ENCODE assay signal across 16 cellular contexts in the genomic region with DNA sequence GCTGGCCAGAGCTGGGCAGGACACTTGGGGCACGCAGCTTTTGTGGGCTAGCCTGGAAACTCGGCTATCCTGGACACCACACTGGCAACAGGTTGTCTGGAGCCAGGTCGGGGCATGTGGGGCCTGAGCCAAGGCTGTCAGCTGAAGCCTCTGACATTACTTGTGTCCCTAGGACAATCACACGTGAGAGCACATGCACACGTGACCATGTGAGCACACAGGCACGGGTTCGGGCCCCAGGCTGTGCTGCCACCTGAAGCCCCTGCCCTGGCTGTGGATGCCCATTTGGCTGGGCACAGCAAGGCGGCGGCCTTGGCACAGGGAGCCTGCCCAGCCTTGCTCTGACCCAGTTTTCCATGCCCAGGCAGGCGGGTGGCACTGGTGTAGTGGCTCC. TPM values are rescaled to one million over a fixed set of nuclear protein-coding genes. Genes with fewer than 3 reads are reported as not detected.
DNase-seq lines count a peak whose midpoint lies in the region; ATAC-seq, FAIRE-seq and TF ChIP-seq lines count a peak whose summit lies in the region.
"Had no signal": no experiment of that assay in that cellular context is flagged by ENCODE, and none has a peak within 500 bp of the region (broad histone marks: within the 10 kb centered on the region; RNA-seq: fewer than 3 reads in every experiment).

No MANE protein-coding gene starts in this region.

- no peak overlapping the region for H3K27ac Mint-ChIP-seq in activated naive CD8-positive, alpha-beta T cell treated with anti-CD3 and anti-CD28 coated beads, Interleukin-2, amount 50 U/mL, for 24 hours
- no peak overlapping the region for H3K27ac Mint-ChIP-seq in activated naive CD8-positive, alpha-beta T cell treated with anti-CD3 and anti-CD28 coated beads for 36 hours
- H3K27ac Mint-ChIP-seq: H9, IgD-negative memory B cell had no signal

- POLR2A ChIA-PET in HepG2 (lab: Yijun Ruan, JAX), result interaction anchor here (2.3 to 34.3 kb wide), 4 partner anchors 5 to 37 kb away, joined by 18 to 1258 read pairs (median 638); a partner anchor contains a TSS

- TF ChIP-seq RAD21 in HepG2 (CRISPR knock-in tag; IDR thresholded peaks at IDR 0.05), result no peak

- no peak overlapping the region for H2AFZ ChIP-seq in HepG2 (ENCODE audit: low read length)

- peak overlapping the region; percentile 55 for H3K9ac ChIP-seq in HepG2 (ENCODE audit: insufficient read depth, low read depth, low read length)

- H4K20me1 ChIP-seq in HepG2 (ENCODE audit: insufficient read depth, low read length), result no peaks in the 10 kb centered on the region

- FAIRE-seq in HepG2 (lab: Jason Lieb, UNC), result no peak

- H3K36me3 ChIP-seq in HepG2 (replicated peaks in 1 of 2; ENCODE audit: control insufficient read depth in 1 of 2, insufficient read depth in 2 of 2, low read length in 2 of 2) (no peaks in the 10 kb centered on the region), suprapubic skin (no peaks in the 10 kb centered on the region)

- WGBS in HepG2 (ENCODE audit: low lambda C conversion rate), result no CpG with 5 or more reads among the region's 10 CpGs
- 60% methylated on average over 1 of the region's 10 CpGs for WGBS in suprapubic skin

- no peaks in the 10 kb centered on the region for H3K4me1 Mint-ChIP-seq in activated naive CD8-positive, alpha-beta T cell treated with anti-CD3 and anti-CD28 coated beads, Interleukin-2, amount 50 U/mL, for 24 hours
- no peaks in the 10 kb centered on the region for H3K4me1 Mint-ChIP-seq in activated naive CD8-positive, alpha-beta T cell treated with anti-CD3 and anti-CD28 coated beads for 36 hours
- H3K4me1 Mint-ChIP-seq: IgD-negative memory B cell had no signal

- no peak overlapping the region for H3K4me3 Mint-ChIP-seq in activated naive CD8-positive, alpha-beta T cell treated with anti-CD3 and anti-CD28 coated beads, Interleukin-2, amount 50 U/mL, for 24 hours
- no peak overlapping the region for H3K4me3 Mint-ChIP-seq in activated naive CD8-positive, alpha-beta T cell treated with anti-CD3 and anti-CD28 coated beads for 36 hours
- H3K4me3 Mint-ChIP-seq: H9, IgD-negative memory B cell had no signal

- no peaks in the 10 kb centered on the region for H3K79me2 ChIP-seq in HepG2 (ENCODE audit: insufficient read depth, low read length)

- in situ Hi-C loops in HepG2 (cut with HindIII; ENCODE audit: extremely low pct_ligation_motif_present, low pct_unique_long_range_greater_than_20kb), result no loop called here

- no peaks in the 10 kb centered on the region for H3K27me3 Mint-ChIP-seq in activated naive CD8-positive, alpha-beta T cell treated with anti-CD3 and anti-CD28 coated beads, Interleukin-2, amount 50 U/mL, for 24 hours
- no peaks in the 10 kb centered on the region for H3K27me3 Mint-ChIP-seq in activated naive CD8-positive, alpha-beta T cell treated with anti-CD3 and anti-CD28 coated beads for 36 hours
- H3K27me3 Mint-ChIP-seq: IgD-negative memory B cell had no signal

- TF ChIP-seq POLR2A in HepG2 (IDR thresholded peaks at IDR 0.05; ENCODE audit: insufficient read depth in 1 of 2, low read depth in 2 of 2, low read length in 2 of 2) (no peak), suprapubic skin (IDR thresholded peaks at IDR 0.05) (no peak)

- TF ChIP-seq EP300 in HepG2 (IDR thresholded peaks at IDR 0.05; ENCODE audit: low read depth in 2 of 2, low read length in 2 of 2) (no peak), HepG2 (CRISPR knock-in tag; IDR thresholded peaks at IDR 0.05; ENCODE audit: borderline replicate concordance) (no peak), suprapubic skin (IDR thresholded peaks at IDR 0.05) (no peak)

- H3K4me1 ChIP-seq in HepG2 (ENCODE audit: insufficient read depth, low read length), result peaks cover 96% of the 10 kb centered on the region
- peaks cover 80% of the 10 kb centered on the region for H3K4me1 ChIP-seq in suprapubic skin

- H3K27ac ChIP-seq in HepG2 (ENCODE audit: extremely low read length, insufficient read depth, low read length) (peak overlapping the region; percentile 69), suprapubic skin (peak overlapping the region; percentile 77)
- H3K27ac ChIP-seq: 22Rv1, C4-2B had no signal

- intact Hi-C loops in HepG2 (cut with micrococcal nuclease; ENCODE audit: unreplicated experiment), result no loop called here

- no peaks in the 10 kb centered on the region for H3K36me3 Mint-ChIP-seq in activated naive CD8-positive, alpha-beta T cell treated with anti-CD3 and anti-CD28 coated beads, Interleukin-2, amount 50 U/mL, for 24 hours (ENCODE audit: low read depth)
- H3K36me3 Mint-ChIP-seq in activated naive CD8-positive, alpha-beta T cell treated with anti-CD3 and anti-CD28 coated beads for 36 hours, result no peaks in the 10 kb centered on the region
- H3K36me3 Mint-ChIP-seq: IgD-negative memory B cell had no signal

- no peak for TF ChIP-seq CTCF in HepG2 (CRISPR knock-in tag; IDR thresholded peaks at IDR 0.05)
- TF ChIP-seq CTCF in suprapubic skin (IDR thresholded peaks at IDR 0.05), result no peak

- peak; percentile 13 for ATAC-seq in activated naive CD8-positive, alpha-beta T cell treated with anti-CD3 and anti-CD28 coated beads, Interleukin-2, amount 50 U/mL, for 24 hours
- ATAC-seq in HepG2 (no peak), GM19035 (IDR thresholded peaks at IDR 0.05; ENCODE audit: unreplicated experiment) (no peak)

- no TSS peak for BruUV-seq in HepG2 (replicated peaks; lab: Mats Ljungman, UMichigan)

- H3K9me3 Mint-ChIP-seq in activated naive CD8-positive, alpha-beta T cell treated with anti-CD3 and anti-CD28 coated beads, Interleukin-2, amount 50 U/mL, for 24 hours, result no peaks in the 10 kb centered on the region
- H3K9me3 Mint-ChIP-seq in activated naive CD8-positive, alpha-beta T cell treated with anti-CD3 and anti-CD28 coated beads for 36 hours, result no peaks in the 10 kb centered on the region
- H3K9me3 Mint-ChIP-seq: H9, IgD-negative memory B cell had no signal

- no peaks in the 10 kb centered on the region for H3K9me3 ChIP-seq in HepG2 (ENCODE audit: low read length)
- H3K9me3 ChIP-seq in suprapubic skin, result no peaks in the 10 kb centered on the region

- peak overlapping the region; percentile 89 for H3K4me2 ChIP-seq in HepG2 (ENCODE audit: low read depth, low read length)

- no peak for DNase-seq in activated naive CD8-positive, alpha-beta T cell treated with anti-CD3 and anti-CD28 coated beads, Interleukin-2, amount 50 U/mL, for 24 hours
- DNase-seq in activated naive CD8-positive, alpha-beta T cell treated with anti-CD3 and anti-CD28 coated beads for 36 hours, result no peak
- peak; percentile 79 for DNase-seq in cerebellar cortex (ENCODE audit: low spot score)
- peak; percentile 29 for DNase-seq in HepG2 (ENCODE audit: low spot score)
- DNase-seq in suprapubic skin (ENCODE audit: low spot score in 2 of 2), result no peak
- no peak for DNase-seq in activated effector memory CD4-positive, alpha-beta T cell treated with anti-CD3 and anti-CD28 coated beads, Interleukin-2, amount 50 U/mL, for 16 hours
- DNase-seq in activated effector memory CD4-positive, alpha-beta T cell treated with Interleukin-2 at 50 U/mL for 16 hours, result no peak
- DNase-seq: COR-L47, H9, NCI-H1436 treated with DMSO at 0.1 percent for 48 hours, NCI-H2081 treated with DMSO at 0.1 percent for 48 hours, NCI-H526 treated with DMSO at 0.1 percent for 48 hours had no signal

- H3K4me3 ChIP-seq in HepG2 (replicated peaks in 1 of 3; ENCODE audit: insufficient read depth in 1 of 3, low read depth in 2 of 3, low read length in 3 of 3) (peak overlapping the region; percentile 17 to 62 (median 29); a peak in 4 of 6 replicates), suprapubic skin (no peak overlapping the region)

- CTCF ChIA-PET in HepG2 (lab: Yijun Ruan, JAX; ENCODE audit: low intra/inter-chr PET ratio, low total read pairs), result no interaction called here

- H3K27me3 ChIP-seq in HepG2 (ENCODE audit: control insufficient read depth in 1 of 2, insufficient read depth in 2 of 2, low read length in 2 of 2), result 0 out of 5 replicates have a peak, but pooled peaks cover 0 to 2% of the 10 kb centered on the region in 2 experiments
- peaks cover 5% of the 10 kb centered on the region for H3K27me3 ChIP-seq in suprapubic skin

TF ChIP-seq in HepG2, 621 proteins besides CTCF, POLR2A, EP300 and RAD21 (continues in another document):
- no peak for TF ChIP-seq ATRX (CRISPR knock-in tag; IDR thresholded peaks at IDR 0.05; ENCODE audit: borderline replicate concordance)
- TF ChIP-seq ZNF674 (CRISPR knock-in tag; IDR thresholded peaks at IDR 0.05; ENCODE audit: low read depth), result no peak
- TF ChIP-seq ZNF772 (CRISPR knock-in tag; IDR thresholded peaks at IDR 0.05), result no peak

RNA-seq across cellular contexts. Expression of a gene that starts 8.7 kb away (rescaled TPM):
- total RNA-seq in activated naive CD8-positive, alpha-beta T cell treated with anti-CD3 and anti-CD28 coated beads for 36 hours, result not detected
- 40.2 and 103 TPM in 2 replicates for total RNA-seq in HepG2 (2016; rRNA removed; fragmentation: Illumina TruSeq; extraction: Trizol)
- total RNA-seq in HepG2 (2016; cell fraction: cytosol; rRNA removed; fragmentation: Illumina TruSeq; extraction: Trizol; ENCODE audit: low read depth), result 18.3 and 22.4 TPM in 2 replicates
- 38.7 and 106 TPM in 2 replicates for total RNA-seq in HepG2 (2016; cell fraction: insoluble cytoplasmic fraction; rRNA removed; fragmentation: Illumina TruSeq; extraction: Trizol)
- total RNA-seq in HepG2 (2016; cell fraction: membrane; rRNA removed; fragmentation: Illumina TruSeq; extraction: Trizol), result 39.4 and 45.4 TPM in 2 replicates
- total RNA-seq in HepG2 (2016; cell fraction: nucleus; rRNA removed; fragmentation: Illumina TruSeq; extraction: Trizol), result 114 and 144 TPM in 2 replicates
- 109 and 159 TPM in 2 replicates for polyA plus RNA-seq in HepG2 (2011; rRNA removed)
- polyA plus RNA-seq in HepG2 (2011; cell fraction: cytosol; rRNA removed), result 87.8 and 132 TPM in 2 replicates
- polyA plus RNA-seq in HepG2 (2011; cell fraction: nucleus; rRNA removed), result 914 and 1,354 TPM in 2 replicates
- 127 and 140 TPM in 2 replicates for polyA plus RNA-seq in HepG2 (2012)
- polyA plus RNA-seq in HepG2 (2016; cell fraction: cytosol; fragmentation: Illumina TruSeq; extraction: Trizol; ENCODE audit: low read depth), result 6.7 and 7.6 TPM in 2 replicates
- polyA plus RNA-seq in HepG2 (2016; cell fraction: insoluble cytoplasmic fraction; fragmentation: Illumina TruSeq; extraction: Trizol; ENCODE audit: low read depth), result 36.5 and 42.1 TPM in 2 replicates
- polyA plus RNA-seq in HepG2 (2016; cell fraction: membrane; fragmentation: Illumina TruSeq; extraction: Trizol; ENCODE audit: low read depth), result 24.3 and 24.6 TPM in 2 replicates
- 393 and 407 TPM in 2 replicates for polyA plus RNA-seq in HepG2 (2016; cell fraction: nucleus; fragmentation: Illumina TruSeq; extraction: Trizol; ENCODE audit: insufficient read depth, low read depth)
- polyA minus RNA-seq in HepG2 (2011; rRNA and poly(A)+ RNA removed; ENCODE audit: low replicate concordance), result 7.3 and 222 TPM in 2 replicates
- 97.8 and 100 TPM in 2 replicates for polyA minus RNA-seq in HepG2 (2011; cell fraction: cytosol; rRNA and poly(A)+ RNA removed)
- 130 and 153 TPM in 2 replicates for polyA minus RNA-seq in HepG2 (2011; cell fraction: nucleus; rRNA and poly(A)+ RNA removed)
- total RNA-seq in suprapubic skin, result 100 to 1,000 TPM; 511 to 829 (median 662) TPM

Comparison
In these comparisons a context has a peak if more than half of its experiments do, and no peak if none do; other contexts are left out.
1. DNase-seq: peak in cerebellar cortex (single experiment) and HepG2 (single experiment); none in activated naive CD8-positive, alpha-beta T cell treated with anti-CD3 and anti-CD28 coated beads, Interleukin-2, amount 50 U/mL, for 24 hours (single experiment), activated naive CD8-positive, alpha-beta T cell treated with anti-CD3 and anti-CD28 coated beads for 36 hours (single experiment), suprapubic skin (0 of 2), activated effector memory CD4-positive, alpha-beta T cell treated with anti-CD3 and anti-CD28 coated beads, Interleukin-2, amount 50 U/mL, for 16 hours (single experiment) and activated effector memory CD4-positive, alpha-beta T cell treated with Interleukin-2 at 50 U/mL for 16 hours (single experiment).
2. RNA of a gene that starts 8.7 kb away (total RNA-seq): 511 to 829 TPM in suprapubic skin and 18.3 to 144 TPM in HepG2; not detected in activated naive CD8-positive, alpha-beta T cell treated with anti-CD3 and anti-CD28 coated beads for 36 hours; every median in the first group is over 10 times any median in the second.